Comparison of ENCODE assay signal across 23 cellular contexts in the genomic region with DNA sequence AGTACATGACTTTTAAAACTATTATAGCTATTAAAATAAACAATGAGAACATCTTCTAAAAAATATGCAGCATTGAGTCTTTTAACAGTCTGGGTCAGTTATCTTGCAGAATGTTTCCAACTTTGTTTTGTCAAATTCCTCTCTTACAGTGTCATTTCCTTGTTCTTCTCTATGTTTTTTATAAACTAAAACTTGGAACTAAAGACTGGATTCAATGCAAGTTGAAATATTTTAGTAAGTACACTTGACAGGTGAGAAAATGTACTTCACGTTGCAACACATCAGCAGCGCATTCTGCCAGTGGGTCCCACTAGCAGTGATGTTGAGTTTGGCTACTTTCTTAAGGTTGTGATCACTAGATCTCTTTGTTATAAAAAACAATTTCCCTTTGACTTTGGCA.
A peak's percentile ranks its signal among the peaks of the same experiment; 100 is the strongest.
DNase-seq lines count a peak whose midpoint lies in the region; ATAC-seq and TF ChIP-seq lines count a peak whose summit lies in the region.
"Had no signal": no experiment of that assay in that cellular context is flagged by ENCODE, and none has a peak within 500 bp of the region (broad histone marks: within the 10 kb centered on the region; RNA-seq: fewer than 3 reads in every experiment).

No MANE protein-coding gene starts in this region.

- no peak overlapping the region for H2BK15ac ChIP-seq in IMR-90 (ENCODE audit: low read depth, low read length)

- TF ChIP-seq CTCF in IMR-90 (conservative IDR thresholded peaks at IDR 0.05; ENCODE audit: low read depth, low read length) (no peak), astrocyte of the spinal cord (IDR thresholded peaks at IDR 0.05; ENCODE audit: low read depth, low read length) (no peak), GM20000 (IDR thresholded peaks at IDR 0.05; ENCODE audit: extremely low read depth, missing control alignments) (no peak)

- no peak for TF ChIP-seq RAD21 in IMR-90 (IDR thresholded peaks at IDR 0.05; ENCODE audit: low read length)

- H3K4me1 ChIP-seq in IMR-90 (ENCODE audit: control insufficient read depth, insufficient read depth, low read length): no peaks in the 10 kb centered on the region
- H3K4me1 ChIP-seq: foreskin keratinocyte, left ventricle myocardium inferior, SJCRH30 had no signal

- H4K20me1 ChIP-seq in IMR-90 (ENCODE audit: insufficient read depth, low read length): no peaks in the 10 kb centered on the region

- H4K5ac ChIP-seq in IMR-90 (ENCODE audit: low read depth, low read length): no peak overlapping the region

- H4K8ac ChIP-seq in IMR-90 (ENCODE audit: low read depth in 2 of 2, low read length in 2 of 2): no peak overlapping the region

- no peak for TF ChIP-seq POLR2A in IMR-90 (IDR thresholded peaks at IDR 0.05; ENCODE audit: low read depth, low read length)

- H3K18ac ChIP-seq in IMR-90 (ENCODE audit: low read depth, low read length): no peak overlapping the region

- no peak overlapping the region for H4K91ac ChIP-seq in IMR-90 (ENCODE audit: insufficient read depth, low read depth, low read length)

- CTCF ChIA-PET in IMR-90 (lab: Yijun Ruan, JAX): interaction anchor here (0.7 kb wide), 1 partner anchor 946 kb away, joined by 4 read pairs; no protein-coding TSS in a partner anchor

- intact Hi-C loops in IMR-90 (cut with micrococcal nuclease): no loop called here
- intact Hi-C loops in sciatic nerve (cut with DNase I): no loop called here

- no peak overlapping the region for H2BK5ac ChIP-seq in IMR-90 (ENCODE audit: low read depth, low read length, poor library complexity, severe bottlenecking)

- H3K9ac ChIP-seq in IMR-90 (ENCODE audit: low read depth, low read length): no peak overlapping the region

- H3K9me3 ChIP-seq in IMR-90 (ENCODE audit: control insufficient read depth, insufficient read depth, low read length): no peaks in the 10 kb centered on the region
- H3K9me3 ChIP-seq: SJCRH30 had no signal

- ATAC-seq in IMR-90 (ENCODE audit: low read depth) (no peak), sciatic nerve (peak; percentile 48), HG02970 (IDR thresholded peaks at IDR 0.05; ENCODE audit: low FRiP score, unreplicated experiment) (no peak)
- ATAC-seq: activated CD4-positive, CD25-positive, alpha-beta regulatory T cell treated with anti-CD3 and anti-CD28 coated beads, Interleukin-2, amount 50 U/mL, for 24 hours; foreskin keratinocyte; K562; natural killer cell; Panc1 had no signal

- no peak overlapping the region for H2AK5ac ChIP-seq in IMR-90 (ENCODE audit: low read depth, low read length)

- POLR2A ChIA-PET in IMR-90 (lab: Charles Lee; ENCODE audit: unreplicated experiment): no interaction called here

- H3K4me2 ChIP-seq in IMR-90 (ENCODE audit: low read depth, low read length): no peak overlapping the region
- H3K4me2 ChIP-seq: hepatocyte had no signal

- no peaks in the 10 kb centered on the region for H3K9me1 ChIP-seq in IMR-90 (ENCODE audit: insufficient read depth, low read length)

- H3K56ac ChIP-seq in IMR-90 (ENCODE audit: extremely low read depth, insufficient read depth, low read length): no peak overlapping the region

- dilution Hi-C loops in IMR-90 (cut with HindIII; ENCODE audit: low sequenced_read_pairs, unreplicated experiment): no loop called here

- H2AFZ ChIP-seq in IMR-90 (replicated peaks; ENCODE audit: low read length, poor library complexity): no peak overlapping the region
- H2AFZ ChIP-seq: hepatocyte had no signal

- no peaks in the 10 kb centered on the region for H3K36me3 ChIP-seq in IMR-90 (ENCODE audit: control insufficient read depth, insufficient read depth, low read length)
- H3K36me3 ChIP-seq: left ventricle myocardium inferior, SJCRH30 had no signal

- H2AK9ac ChIP-seq in IMR-90 (replicated peaks; ENCODE audit: low read depth, low read length, poor library complexity): no peak overlapping the region

- no peak overlapping the region for H3K27ac ChIP-seq in IMR-90 (ENCODE audit: insufficient read depth, low read length)
- H3K27ac ChIP-seq: foreskin keratinocyte, hepatocyte, left ventricle myocardium inferior, SJCRH30 had no signal

- no peak overlapping the region for H3K4ac ChIP-seq in IMR-90 (ENCODE audit: low read depth, low read length)

- no TSS peak for BruUV-seq in IMR-90 (replicated peaks; lab: Mats Ljungman, UMichigan)

- DNase-seq in IMR-90 (peak; percentile 28), astrocyte of the spinal cord (ENCODE audit: low read depth, low spot score) (peak; percentile 74), fibroblast of the conjunctiva (ENCODE audit: low read depth) (peak; percentile 20), sciatic nerve (ENCODE audit: low spot score) (no peak), GM20000 (ENCODE audit: low spot score) (no peak), cerebellar nuclear complex (lab: John Stamatoyannopoulos, UW) (no peak)
- DNase-seq in stimulated activated CD4-positive, alpha-beta T cell treated with anti-CD3 and anti-CD28 coated beads, Interleukin-12 subunit alpha, Interleukin-12 subunit beta, amount 100 ng/mL, for 4 hours: no peak
- DNase-seq: activated CD4-positive, alpha-beta memory T cell treated with anti-CD3 and anti-CD28 coated beads for 36 hours; activated naive CD8-positive, alpha-beta T cell treated with anti-CD3 and anti-CD28 coated beads for 36 hours; CD4-positive, CD25-positive, alpha-beta regulatory T cell; foreskin keratinocyte; left ventricle myocardium inferior; natural killer cell; NCI-H1436 treated with DMSO at 0.1 percent for 48 hours; NCI-H2171; NCI-H524 treated with DMSO at 0.1 percent for 48 hours; SJCRH30; T-helper 1 cell had no signal

- no CpG with 5 or more reads among the region's 2 CpGs for WGBS in IMR-90 (ENCODE audit: extremely low coverage in 2 of 2, insufficient read length in 1 of 2), 2 experiments

- in situ Hi-C loops in IMR-90 (cut with MboI; ENCODE audit: low sequenced_read_pairs): no loop called here
- in situ Hi-C loops in astrocyte of the spinal cord (cut with HindIII; ENCODE audit: low sequenced_read_pairs): no loop called here

- no peak overlapping the region for H2BK120ac ChIP-seq in IMR-90 (ENCODE audit: low read depth, low read length)

- no peak overlapping the region for H3K14ac ChIP-seq in IMR-90 (replicated peaks; ENCODE audit: low read depth, low read length)

- H2BK20ac ChIP-seq in IMR-90 (ENCODE audit: low read depth, low read length): no peak overlapping the region

- no peak overlapping the region for H3K23ac ChIP-seq in IMR-90 (ENCODE audit: low read depth, low read length)

- no peak overlapping the region for H3K4me3 ChIP-seq in IMR-90 (ENCODE audit: insufficient read depth, low read depth, low read length)
- no peak overlapping the region for H3K4me3 ChIP-seq in astrocyte of the spinal cord (ENCODE audit: low read depth, low read length)
- H3K4me3 ChIP-seq: hepatocyte, K562, left ventricle myocardium inferior, SJCRH30 had no signal

- no peaks in the 10 kb centered on the region for H3K27me3 ChIP-seq in IMR-90 (ENCODE audit: control insufficient read depth, insufficient read depth, low read length)
- H3K27me3 ChIP-seq: foreskin keratinocyte, hepatocyte, SJCRH30 had no signal

- H3K79me1 ChIP-seq in IMR-90 (ENCODE audit: low read depth in 1 of 2, low read length in 2 of 2): no peaks in the 10 kb centered on the region

TF ChIP-seq in IMR-90, 13 proteins besides CTCF, POLR2A, EP300 and RAD21:
- TF ChIP-seq, protein P1, sequence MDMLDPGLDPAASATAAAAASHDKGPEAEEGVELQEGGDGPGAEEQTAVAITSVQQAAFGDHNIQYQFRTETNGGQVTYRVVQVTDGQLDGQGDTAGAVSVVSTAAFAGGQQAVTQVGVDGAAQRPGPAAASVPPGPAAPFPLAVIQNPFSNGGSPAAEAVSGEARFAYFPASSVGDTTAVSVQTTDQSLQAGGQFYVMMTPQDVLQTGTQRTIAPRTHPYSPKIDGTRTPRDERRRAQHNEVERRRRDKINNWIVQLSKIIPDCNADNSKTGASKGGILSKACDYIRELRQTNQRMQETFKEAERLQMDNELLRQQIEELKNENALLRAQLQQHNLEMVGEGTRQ (IDR thresholded peaks at IDR 0.05; ENCODE audit: low read depth, low read length): no peak
- no peak for TF ChIP-seq RFX5 (IDR thresholded peaks at IDR 0.05; ENCODE audit: low read depth, low read length)
- TF ChIP-seq NFE2L2 (IDR thresholded peaks at IDR 0.05; ENCODE audit: low read depth, low read length): no peak
- TF ChIP-seq, protein P2, sequence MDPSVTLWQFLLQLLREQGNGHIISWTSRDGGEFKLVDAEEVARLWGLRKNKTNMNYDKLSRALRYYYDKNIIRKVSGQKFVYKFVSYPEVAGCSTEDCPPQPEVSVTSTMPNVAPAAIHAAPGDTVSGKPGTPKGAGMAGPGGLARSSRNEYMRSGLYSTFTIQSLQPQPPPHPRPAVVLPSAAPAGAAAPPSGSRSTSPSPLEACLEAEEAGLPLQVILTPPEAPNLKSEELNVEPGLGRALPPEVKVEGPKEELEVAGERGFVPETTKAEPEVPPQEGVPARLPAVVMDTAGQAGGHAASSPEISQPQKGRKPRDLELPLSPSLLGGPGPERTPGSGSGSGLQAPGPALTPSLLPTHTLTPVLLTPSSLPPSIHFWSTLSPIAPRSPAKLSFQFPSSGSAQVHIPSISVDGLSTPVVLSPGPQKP (IDR thresholded peaks at IDR 0.05; ENCODE audit: borderline replicate concordance, low read depth, low read length): no peak
- TF ChIP-seq MAZ (IDR thresholded peaks at IDR 0.05; ENCODE audit: borderline replicate concordance, low read depth, low read length): no peak
- no peak for TF ChIP-seq MAFK (IDR thresholded peaks at IDR 0.05; ENCODE audit: low read depth, low read length)
- TF ChIP-seq MXI1 (IDR thresholded peaks at IDR 0.05; ENCODE audit: borderline replicate concordance, low read depth, low read length): no peak
- TF ChIP-seq RCOR1 (IDR thresholded peaks at IDR 0.05; ENCODE audit: insufficient replicate concordance, low read length): no peak
- no peak for TF ChIP-seq CHD1 (IDR thresholded peaks at IDR 0.05; ENCODE audit: low read depth, low read length)
- TF ChIP-seq FOS (IDR thresholded peaks at IDR 0.05; ENCODE audit: low read depth, low read length): no peak
- no peak for TF ChIP-seq BHLHE40 (IDR thresholded peaks at IDR 0.05; ENCODE audit: low read depth, low read length)
- TF ChIP-seq CEBPB (IDR thresholded peaks at IDR 0.05; ENCODE audit: low read depth, low read length): no peak
- TF ChIP-seq SMC3 (IDR thresholded peaks at IDR 0.05; ENCODE audit: low read depth, low read length): no peak

Comparison
In these comparisons a context has a peak if more than half of its experiments do, and no peak if none do; other contexts are left out.
1. DNase-seq: peak in IMR-90 (single experiment), astrocyte of the spinal cord (single experiment) and fibroblast of the conjunctiva (single experiment); none in sciatic nerve (single experiment), GM20000 (single experiment), cerebellar nuclear complex (0 of 2) and stimulated activated CD4-positive, alpha-beta T cell treated with anti-CD3 and anti-CD28 coated beads, Interleukin-12 subunit alpha, Interleukin-12 subunit beta, amount 100 ng/mL, for 4 hours (single experiment).